Comparison of ENCODE assay signal across 1 cellular context in genomic region chr10:69179743-69180524, GRCh38.
A peak's percentile ranks its signal among the peaks of the same experiment; 100 is the strongest.
TF ChIP-seq lines count a peak whose summit lies in the region.

Gene SUPV3L1, plus strand, starts transcription at chr10:69180234. Its CDS starts 58 bp downstream, at chr10:69180292.

TF ChIP-seq in neural cell, 6 proteins besides CTCF, POLR2A, EP300 and RAD21:
- TF ChIP-seq REST (IDR thresholded peaks at IDR 0.05; ENCODE audit: borderline replicate concordance) (peak; percentile 48), POLR2AphosphoS5 (IDR thresholded peaks at IDR 0.05) (peak; percentile 86), TAF1 (IDR thresholded peaks at IDR 0.05; ENCODE audit: low read depth) (peak; percentile 28), SMC3 (conservative IDR thresholded peaks at IDR 0.05; ENCODE audit: poor library complexity) (peak; percentile 66), MXI1 (conservative IDR thresholded peaks at IDR 0.05; ENCODE audit: poor library complexity, severe bottlenecking) (peak; percentile 99), EZH2 (IDR thresholded peaks at IDR 0.05; ENCODE audit: borderline replicate concordance, insufficient read depth, low read length, poor library complexity, severe bottlenecking) (no peak)
